27 cellular contexts compared by ENCODE assay signal in the genomic region with DNA sequence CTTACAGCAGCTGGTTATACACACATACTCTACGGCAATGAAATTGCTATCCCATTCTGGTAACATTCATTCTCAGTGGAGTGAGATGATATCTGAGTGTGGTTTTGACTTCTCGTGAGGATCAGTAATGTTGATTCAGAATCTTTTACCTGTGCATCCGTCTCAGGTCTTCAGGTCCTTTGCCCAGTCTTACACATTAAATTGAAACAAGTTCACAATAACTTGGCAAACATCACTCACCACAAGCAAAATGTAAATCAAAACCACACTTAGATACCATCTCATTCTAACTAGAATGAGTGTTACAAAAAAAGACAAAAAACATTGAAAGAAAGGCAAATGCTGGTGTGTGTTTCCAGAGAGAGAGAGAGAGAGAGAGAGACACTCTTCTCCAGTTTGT. TPM values are rescaled to one million over a fixed set of nuclear protein-coding genes. Genes with fewer than 3 reads are reported as not detected.
DNase-seq lines count a peak whose midpoint lies in the region; ATAC-seq and TF ChIP-seq lines count a peak whose summit lies in the region.
"Had no signal": no experiment of that assay in that cellular context is flagged by ENCODE, and none has a peak within 500 bp of the region (broad histone marks: within the 10 kb centered on the region; RNA-seq: fewer than 3 reads in every experiment).

No MANE protein-coding gene starts in this region.

- CTCF ChIA-PET in activated CD4-positive, alpha-beta T cell treated with anti-CD3 and anti-CD28 coated beads for 36 hours (lab: Charles Lee): no interaction called here

- WGBS in lower leg skin, 2 donors: 82 to 90% methylated on average over 3 of the region's 3 CpGs

- H3K27ac ChIP-seq in KOPT-K1 (ENCODE audit: low read depth, low read length, poor library complexity, severe bottlenecking): peak overlapping the region; percentile 43
- H3K27ac ChIP-seq: heart right ventricle, sigmoid colon, tibial artery had no signal

- H3K9me3 ChIP-seq in KOPT-K1 (ENCODE audit: insufficient read depth, low read length, poor library complexity, severe bottlenecking): peaks cover 6% of the 10 kb centered on the region
- H3K9me3 ChIP-seq: heart right ventricle, sigmoid colon, tibial artery had no signal

- no peaks in the 10 kb centered on the region for H3K9me3 Mint-ChIP-seq in activated CD4-positive, alpha-beta T cell treated with anti-CD3 and anti-CD28 coated beads for 36 hours (ENCODE audit: low read depth)
- H3K9me3 Mint-ChIP-seq in activated naive CD8-positive, alpha-beta T cell (ENCODE audit: low read depth): peaks cover 5% of the 10 kb centered on the region
- no peaks in the 10 kb centered on the region for H3K9me3 Mint-ChIP-seq in stimulated activated effector memory CD8-positive, alpha-beta T cell treated with anti-CD3 and anti-CD28 coated beads, Interleukin-12 subunit alpha, Interleukin-12 subunit beta, amount 100 ng/mL, for 72 hours
- H3K9me3 Mint-ChIP-seq: dendritic cell treated with granulocyte-macrophage colony-stimulating factor and Interleukin-4, amounts not matched to agents 40 ng/mL and 50 ng/mL, for 4 days; mesothelial cell of epicardium; WTC11 had no signal

- intact Hi-C loops in activated CD4-positive, alpha-beta T cell treated with anti-CD3 and anti-CD28 coated beads for 36 hours (cut with DNase I, micrococcal nuclease): loop anchor here (1.0 to 5.0 kb wide), 8 partner anchors 9 to 693 kb away; partner anchors contain the start of genes ZNF70 (in 2 of the 2), MIF (in 1 of the 2), RSPH14 (in 1 of the 2) and VPREB3 (in 1 of the 2)
- intact Hi-C loops in lower leg skin (cut with DNase I; ENCODE audit: low total_unique reads): no loop called here

- H3K4me1 Mint-ChIP-seq in activated CD4-positive, alpha-beta T cell treated with anti-CD3 and anti-CD28 coated beads for 36 hours: peaks cover 91% of the 10 kb centered on the region
- peaks cover 68% of the 10 kb centered on the region for H3K4me1 Mint-ChIP-seq in activated naive CD8-positive, alpha-beta T cell (ENCODE audit: low read depth)
- H3K4me1 Mint-ChIP-seq in stimulated activated effector memory CD8-positive, alpha-beta T cell treated with anti-CD3 and anti-CD28 coated beads, Interleukin-12 subunit alpha, Interleukin-12 subunit beta, amount 100 ng/mL, for 72 hours: peaks cover 93% of the 10 kb centered on the region
- H3K4me1 Mint-ChIP-seq: mesothelial cell of epicardium, WTC11 had no signal

- peak; percentile 71 for ATAC-seq in activated CD4-positive, alpha-beta T cell treated with anti-CD3 and anti-CD28 coated beads for 36 hours
- peak; percentile 75 for ATAC-seq in stimulated activated effector memory CD8-positive, alpha-beta T cell treated with anti-CD3 and anti-CD28 coated beads, Interleukin-12 subunit alpha, Interleukin-12 subunit beta, amount 100 ng/mL, for 72 hours
- ATAC-seq in GM21737 (IDR thresholded peaks at IDR 0.05; ENCODE audit: unreplicated experiment): no peak
- ATAC-seq: heart right ventricle, left lobe of liver, Panc1, WTC11 had no signal

- no peak for TF ChIP-seq POLR2A in lower leg skin (IDR thresholded peaks at IDR 0.05)

- H3K27ac Mint-ChIP-seq in activated CD4-positive, alpha-beta T cell treated with anti-CD3 and anti-CD28 coated beads for 36 hours: peak overlapping the region; percentile 96
- H3K27ac Mint-ChIP-seq in activated naive CD8-positive, alpha-beta T cell: peak overlapping the region; percentile 92
- H3K27ac Mint-ChIP-seq in stimulated activated effector memory CD8-positive, alpha-beta T cell treated with anti-CD3 and anti-CD28 coated beads, Interleukin-12 subunit alpha, Interleukin-12 subunit beta, amount 100 ng/mL, for 72 hours: peak overlapping the region; percentile 70
- H3K27ac Mint-ChIP-seq: dendritic cell treated with granulocyte-macrophage colony-stimulating factor and Interleukin-4, amounts not matched to agents 40 ng/mL and 50 ng/mL, for 4 days; mesothelial cell of epicardium had no signal

- H3K4me3 Mint-ChIP-seq in activated CD4-positive, alpha-beta T cell treated with anti-CD3 and anti-CD28 coated beads for 36 hours: peak overlapping the region; percentile 34
- H3K4me3 Mint-ChIP-seq in activated naive CD8-positive, alpha-beta T cell: peak overlapping the region; percentile 46
- H3K4me3 Mint-ChIP-seq in stimulated activated effector memory CD8-positive, alpha-beta T cell treated with anti-CD3 and anti-CD28 coated beads, Interleukin-12 subunit alpha, Interleukin-12 subunit beta, amount 100 ng/mL, for 72 hours: peak overlapping the region; percentile 38
- H3K4me3 Mint-ChIP-seq: dendritic cell treated with granulocyte-macrophage colony-stimulating factor and Interleukin-4, amounts not matched to agents 40 ng/mL and 50 ng/mL, for 4 days; mesothelial cell of epicardium; WTC11 had no signal

- no peaks in the 10 kb centered on the region for H3K27me3 Mint-ChIP-seq in activated CD4-positive, alpha-beta T cell treated with anti-CD3 and anti-CD28 coated beads for 36 hours
- H3K27me3 Mint-ChIP-seq in activated naive CD8-positive, alpha-beta T cell: no peaks in the 10 kb centered on the region
- H3K27me3 Mint-ChIP-seq: dendritic cell treated with granulocyte-macrophage colony-stimulating factor and Interleukin-4, amounts not matched to agents 40 ng/mL and 50 ng/mL, for 4 days had no signal

- TF ChIP-seq CTCF in lower leg skin (IDR thresholded peaks at IDR 0.05): no peak

- no peak for DNase-seq in activated CD4-positive, alpha-beta T cell treated with anti-CD3 and anti-CD28 coated beads for 36 hours
- no peak for DNase-seq in activated CD4-positive, alpha-beta T cell treated with anti-CD3 and anti-CD28 coated beads, Interleukin-2, amount 50 U/mL, for 48 hours
- no peak for DNase-seq in stimulated activated effector memory CD8-positive, alpha-beta T cell treated with anti-CD3 and anti-CD28 coated beads, Interleukin-12 subunit alpha, Interleukin-12 subunit beta, amount 100 ng/mL, for 72 hours (ENCODE audit: low spot score in 2 of 2)
- no peak for DNase-seq in activated effector memory CD4-positive, alpha-beta T cell treated with Interleukin-2 at 50 U/mL for 16 hours
- DNase-seq in lower leg skin (ENCODE audit: low spot score in 2 of 2): no peak
- DNase-seq: 8988T; heart right ventricle; Kasumi-1; NCI-H1092; NCI-H2029 treated with DMSO at 0.1 percent for 48 hours; NCI-H446 treated with DMSO at 0.1 percent for 48 hours; posterior cingulate gyrus; sigmoid colon; stimulated activated naive CD4-positive, alpha-beta T cell; tibial artery had no signal

- H3K36me3 Mint-ChIP-seq in activated CD4-positive, alpha-beta T cell treated with anti-CD3 and anti-CD28 coated beads for 36 hours (ENCODE audit: low read depth): peaks cover 97% of the 10 kb centered on the region
- peaks cover 66% of the 10 kb centered on the region for H3K36me3 Mint-ChIP-seq in activated naive CD8-positive, alpha-beta T cell
- peaks cover 99% of the 10 kb centered on the region for H3K36me3 Mint-ChIP-seq in stimulated activated effector memory CD8-positive, alpha-beta T cell treated with anti-CD3 and anti-CD28 coated beads, Interleukin-12 subunit alpha, Interleukin-12 subunit beta, amount 100 ng/mL, for 72 hours

- H3K36me3 ChIP-seq in KOPT-K1 (ENCODE audit: insufficient read depth, low read length): peaks cover 100% of the 10 kb centered on the region

- POLR2A ChIA-PET in activated CD4-positive, alpha-beta T cell treated with anti-CD3 and anti-CD28 coated beads for 36 hours (lab: Charles Lee): interaction anchor here (0.8 kb wide), 1 partner anchor 14 kb away, joined by 3 read pairs; no protein-coding TSS in a partner anchor

- H3K4me3 ChIP-seq in lower leg skin (ENCODE audit: low read depth, poor library complexity, severe bottlenecking): no peak overlapping the region
- H3K4me3 ChIP-seq: heart right ventricle, sigmoid colon, tibial artery had no signal

RNA-seq across cellular contexts. Expression of gene RGL4, which starts 14.0 kb away (rescaled TPM):
- total RNA-seq in activated CD4-positive, alpha-beta T cell treated with anti-CD3 and anti-CD28 coated beads for 36 hours: 10 to 100 TPM; 13.5 to 14.6 TPM
- under 1 TPM in 1 of 4 donors, not detected in 3; 0.39 TPM for total RNA-seq in lower leg skin
- total RNA-seq: bronchial epithelial cell, endothelial cell of umbilical vein, HT1080, left lobe of liver, mesothelial cell of epicardium, sigmoid colon, SK-MEL-5, WTC11 had no signal

RNA-seq across cellular contexts. Expression of gene ZNF70, which starts 46.1 kb away (rescaled TPM):
- total RNA-seq in activated CD4-positive, alpha-beta T cell treated with anti-CD3 and anti-CD28 coated beads for 36 hours: 1 to 10 TPM; 1.6 to 1.7 TPM
- total RNA-seq in lower leg skin: 1 to 10 TPM in 3 of 4 donors, under 1 TPM in 1; 0.63 to 3.2 (median 2.0) TPM

RNA-seq across cellular contexts. Expression of gene VPREB3, which starts 49.4 kb away (rescaled TPM):
- under 1 TPM in 1 of 2 experiments, not detected in 1; 0.80 TPM for total RNA-seq in activated CD4-positive, alpha-beta T cell treated with anti-CD3 and anti-CD28 coated beads for 36 hours
- not detected for total RNA-seq in lower leg skin
- total RNA-seq: bronchial epithelial cell, endothelial cell of umbilical vein, HT1080, mesothelial cell of epicardium, sigmoid colon, SK-MEL-5 had no signal

RNA-seq across cellular contexts. Expression of gene C22orf15, which starts 58.0 kb away (rescaled TPM):
- total RNA-seq in activated CD4-positive, alpha-beta T cell treated with anti-CD3 and anti-CD28 coated beads for 36 hours: 1 to 10 TPM in 1 of 2 experiments, under 1 TPM in 1; 0.30 to 1.3 TPM
- not detected for total RNA-seq in lower leg skin
- total RNA-seq: bronchial epithelial cell, endothelial cell of umbilical vein, heart right ventricle, left lobe of liver, SK-MEL-5 had no signal

Comparison
In these comparisons a context has a peak if more than half of its experiments do, and no peak if none do; other contexts are left out.
1. RNA of gene RGL4, which starts 14.0 kb away (total RNA-seq): 13.5 to 14.6 TPM in activated CD4-positive, alpha-beta T cell treated with anti-CD3 and anti-CD28 coated beads for 36 hours; 0.39 TPM in lower leg skin; every median in the first group is over 10 times any median in the second.
2. Peak in every context shown above with its lines, with median percentiles within 50 percentile points of each other: H3K27ac Mint-ChIP-seq and H3K4me3 Mint-ChIP-seq.